In genomic region chr22:43976861-43977795, GRCh38 we compare ENCODE assay signal across 25 cellular contexts. TPM values are rescaled to one million over a fixed set of nuclear protein-coding genes. Genes with fewer than 3 reads are reported as not detected.
A peak's percentile ranks its signal among the peaks of the same experiment; 100 is the strongest.
DNase-seq lines count a peak whose midpoint lies in the region; ATAC-seq and TF ChIP-seq lines count a peak whose summit lies in the region.
"Had no signal": no experiment of that assay in that cellular context is flagged by ENCODE, and none has a peak within 500 bp of the region (broad histone marks: within the 10 kb centered on the region; RNA-seq: fewer than 3 reads in every experiment).

No MANE protein-coding gene starts in this region.

- H3K27ac ChIP-seq in left lung, result no peak overlapping the region
- H3K27ac ChIP-seq: BLaER1 treated with 17β-estradiol and CSF1 and Interleukin-3, amounts not matched to agents 10 nM and 100 nM; RWPE1 had no signal

- TF ChIP-seq CTCF in BE2C (IDR thresholded peaks at IDR 0.05; ENCODE audit: low read depth, low read length), result peak; percentile 7; the same call in 1 of the 2 replicates
- peak; percentile 16 for TF ChIP-seq CTCF in astrocyte of the spinal cord (IDR thresholded peaks at IDR 0.05; ENCODE audit: low read depth, low read length)
- TF ChIP-seq CTCF in epithelial cell of proximal tubule (conservative IDR thresholded peaks at IDR 0.05; ENCODE audit: low read depth, low read length), result peak; percentile 10
- no peak for TF ChIP-seq CTCF in left lung (IDR thresholded peaks at IDR 0.05)

- DNase-seq in BE2C (no peak), astrocyte of the spinal cord (ENCODE audit: low read depth, low spot score) (no peak), epithelial cell of proximal tubule (ENCODE audit: low read depth) (no peak), sciatic nerve (ENCODE audit: low spot score) (peak; percentile 51), left lung (no peak), iPS-NIHi7 (ENCODE audit: extremely low spot score) (no peak)
- DNase-seq: CD4-positive, alpha-beta T cell; COR-L47; H7; Kasumi-1; MV-4-11; NCI-H1105; NCI-H1436 treated with DMSO at 0.1 percent for 48 hours; NCI-H187 treated with DMSO at 0.1 percent for 48 hours; NCI-H2171 treated with DMSO at 0.1 percent for 48 hours; NCI-H345; NCI-H510A treated with DMSO at 0.1 percent for 48 hours; NCI-H748 treated with DMSO at 0.1 percent for 48 hours; NK-92 treated with Interleukin-12 subunit alpha and Interleukin-12 subunit beta, amount 100 ng/mL, for 24 hours; SHP77 had no signal

- no peak overlapping the region for H3K4me3 ChIP-seq in BE2C (ENCODE audit: low read depth, low read length)
- H3K4me3 ChIP-seq in astrocyte of the spinal cord (ENCODE audit: low read depth, low read length), result no peak overlapping the region
- no peak overlapping the region for H3K4me3 ChIP-seq in epithelial cell of proximal tubule (ENCODE audit: low read depth, low read length)
- H3K4me3 ChIP-seq in left lung, result no peak overlapping the region
- H3K4me3 ChIP-seq: BLaER1 treated with 17β-estradiol and CSF1 and Interleukin-3, amounts not matched to agents 10 nM and 100 nM; K562 had no signal

- H3K27me3 ChIP-seq in BE2C, result no peaks in the 10 kb centered on the region
- no peaks in the 10 kb centered on the region for H3K27me3 ChIP-seq in left lung
- H3K27me3 ChIP-seq: BLaER1 treated with 17β-estradiol and CSF1 and Interleukin-3, amounts not matched to agents 10 nM and 100 nM had no signal

- ATAC-seq in sciatic nerve, result no peak
- ATAC-seq in HG02885 (IDR thresholded peaks at IDR 0.05; ENCODE audit: poor library complexity, unreplicated experiment), result no peak
- ATAC-seq in left lung, result no peak
- ATAC-seq: K562, Panc1 had no signal

- H3K4me1 ChIP-seq in BE2C, result no peaks in the 10 kb centered on the region
- no peaks in the 10 kb centered on the region for H3K4me1 ChIP-seq in left lung
- H3K4me1 ChIP-seq: BLaER1 treated with 17β-estradiol and CSF1 and Interleukin-3, amounts not matched to agents 10 nM and 100 nM had no signal

- intact Hi-C loops in sciatic nerve (cut with DNase I) (no loop called here), left lung (cut with DNase I) (no loop called here)

- H3K9me3 ChIP-seq in BE2C (no peaks in the 10 kb centered on the region), left lung (no peaks in the 10 kb centered on the region)
- H3K9me3 ChIP-seq: BLaER1 treated with 17β-estradiol and CSF1 and Interleukin-3, amounts not matched to agents 10 nM and 100 nM had no signal

- H3K36me3 ChIP-seq in BE2C (peaks cover 63% of the 10 kb centered on the region), left lung (peaks cover 0 to 100% of the 10 kb centered on the region in 2 donors)

- in situ Hi-C loops in astrocyte of the spinal cord (cut with HindIII; ENCODE audit: low sequenced_read_pairs), result no loop called here

RNA-seq across cellular contexts. Expression of gene SAMM50, which starts 21.9 kb away (rescaled TPM):
- polyA plus RNA-seq in BE2C (2012; ENCODE audit: insufficient read depth, insufficient read length, low read depth), result 87.1 TPM
- total RNA-seq in epithelial cell of proximal tubule, result 40.8 and 51.7 TPM in 2 replicates
- 28.0 TPM for total RNA-seq in sciatic nerve
- 10 to 100 TPM; 23.3 to 32.0 TPM for total RNA-seq in left lung

RNA-seq across cellular contexts. Expression of gene PARVB, which starts 47.0 kb away (rescaled TPM):
- polyA plus RNA-seq in BE2C (2012; ENCODE audit: insufficient read depth, insufficient read length, low read depth), result 13.3 TPM
- 74.2 and 79.9 TPM in 2 replicates for total RNA-seq in epithelial cell of proximal tubule
- total RNA-seq in sciatic nerve, result 38.2 TPM
- 10 to 100 TPM; 31.7 to 53.7 TPM for total RNA-seq in left lung

RNA-seq across cellular contexts. Expression of gene PNPLA3, which starts 53.5 kb away (rescaled TPM):
- polyA plus RNA-seq in BE2C (2012; ENCODE audit: insufficient read depth, insufficient read length, low read depth), result 0.37 TPM
- total RNA-seq in epithelial cell of proximal tubule, result 7.6 and 12.4 TPM in 2 replicates
- 7.8 TPM for total RNA-seq in sciatic nerve
- total RNA-seq in left lung, result 1 to 10 TPM; 1.2 to 2.4 TPM
- total RNA-seq: CD4-positive, alpha-beta T cell had no signal

Comparison
In these comparisons a context has a peak if more than half of its experiments do, and no peak if none do; other contexts are left out.
1. CTCF ChIP-seq: peak in BE2C (single experiment), astrocyte of the spinal cord (single experiment) and epithelial cell of proximal tubule (single experiment); none in left lung (0 of 2).